ENCODE assay signal across 8 cellular contexts in genomic region chr20:17965042-17965697, GRCh38. TPM values are rescaled to one million over a fixed set of nuclear protein-coding genes. Genes with fewer than 3 reads are reported as not detected.
DNase-seq lines count a peak whose midpoint lies in the region; ATAC-seq and TF ChIP-seq lines count a peak whose summit lies in the region.

No MANE protein-coding gene starts in this region.

- H3K18ac ChIP-seq in mesendoderm (ENCODE audit: low read length) = no peak overlapping the region

- no peak for TF ChIP-seq CTCF in AG04449 (IDR thresholded peaks at IDR 0.05; ENCODE audit: insufficient read depth, low read length, missing control alignments)
- TF ChIP-seq CTCF in HL-60 (IDR thresholded peaks at IDR 0.05; ENCODE audit: insufficient read depth, low read length) = no peak
- no peak for TF ChIP-seq CTCF in ascending aorta (IDR thresholded peaks at IDR 0.05)

- H2BK15ac ChIP-seq in mesendoderm (replicated peaks; ENCODE audit: low read depth) = no peak overlapping the region

- H3K27ac ChIP-seq in HL-60 (replicated peaks) (peak overlapping the region; percentile 32; the same call in 1 of the 2 replicates), ascending aorta (peak overlapping the region; percentile 36 to 94), mesendoderm (ENCODE audit: low read depth, low read length) (peak overlapping the region; percentile 40)

- H3K27me3 ChIP-seq in HL-60 (ENCODE audit: insufficient read depth, poor library complexity, severe bottlenecking) = no peaks in the 10 kb centered on the region
- H3K27me3 ChIP-seq in ascending aorta = no peaks in the 10 kb centered on the region
- H3K27me3 ChIP-seq in mesendoderm (ENCODE audit: insufficient read depth, low read length, poor library complexity) = no peaks in the 10 kb centered on the region

- DNase-seq in AG04449 (ENCODE audit: low read depth, low spot score) = no peak
- DNase-seq in HL-60 (ENCODE audit: low read depth in 1 of 2, low spot score in 1 of 2) = peak in 1 of 2 experiments; percentile 42
- DNase-seq in ascending aorta (ENCODE audit: low spot score in 2 of 2) = no peak
- DNase-seq in mesendoderm = peak; percentile 56
- no peak for DNase-seq in effector CD4-positive, alpha-beta T cell
- DNase-seq in inferior parietal cortex (ENCODE audit: extremely low spot score) = no peak
- DNase-seq in DMS114 treated with DMSO at 0.1 percent for 48 hours (lab: John Stamatoyannopoulos, UW; ENCODE audit: unreplicated experiment) = no peak

- POLR2A ChIA-PET in AG04449 (lab: Yijun Ruan, JAX) = no interaction called here

- peaks cover 94% of the 10 kb centered on the region for H3K79me2 ChIP-seq in mesendoderm (ENCODE audit: control insufficient read depth, insufficient read depth, low read length)

- H4K5ac ChIP-seq in mesendoderm (ENCODE audit: low read length) = no peak overlapping the region

- CTCF ChIA-PET in AG04449 (lab: Yijun Ruan, JAX) = interaction anchor here (0.7 to 1.8 kb wide), 6 partner anchors 9 to 67 kb away, joined by 3 to 6 read pairs (median 4); no protein-coding TSS in a partner anchor

- peaks cover under 1 to 35% of the 10 kb centered on the region in 2 donors for H3K4me1 ChIP-seq in ascending aorta
- H3K4me1 ChIP-seq in mesendoderm (ENCODE audit: control insufficient read depth, low read depth, low read length) = peaks cover 25% of the 10 kb centered on the region

- H3K4me3 ChIP-seq in AG04449 (ENCODE audit: low read depth, low read length) = peak overlapping the region; percentile 93
- peak overlapping the region; percentile 57 for H3K4me3 ChIP-seq in HL-60 (replicated peaks; ENCODE audit: insufficient read depth, low read length)
- peak overlapping the region in 1 of 2 donors; percentile 6 for H3K4me3 ChIP-seq in ascending aorta
- peak overlapping the region; percentile 82 for H3K4me3 ChIP-seq in mesendoderm (ENCODE audit: low read length)

- H4K8ac ChIP-seq in mesendoderm (ENCODE audit: low read depth, low read length) = no peak overlapping the region

- no peaks in the 10 kb centered on the region for H3K79me1 ChIP-seq in mesendoderm (ENCODE audit: low read length)

- H3K4me2 ChIP-seq in mesendoderm (ENCODE audit: low read length) = peak overlapping the region; percentile 97

- no peaks in the 10 kb centered on the region for H3K9me3 ChIP-seq in ascending aorta

- H3K36me3 ChIP-seq in ascending aorta = no peaks in the 10 kb centered on the region
- H3K36me3 ChIP-seq in mesendoderm (ENCODE audit: control insufficient read depth, insufficient read depth, low read length) = peaks cover 3% of the 10 kb centered on the region

- peak overlapping the region; percentile 83 for H3K9ac ChIP-seq in mesendoderm (ENCODE audit: low read length)

- no peak overlapping the region for H2BK5ac ChIP-seq in mesendoderm (ENCODE audit: low read length)

- H2AK5ac ChIP-seq in mesendoderm (ENCODE audit: low read length) = no peak overlapping the region

- H2BK120ac ChIP-seq in mesendoderm (ENCODE audit: low read depth, low read length) = no peak overlapping the region

- no peak overlapping the region for H3K4ac ChIP-seq in mesendoderm (ENCODE audit: low read depth, low read length)

- H3K23ac ChIP-seq in mesendoderm (ENCODE audit: low read length) = no peak overlapping the region

- intact Hi-C loops in ascending aorta (cut with DNase I) = loop anchor here (5.0 kb wide), 1 partner anchor 322 kb away; the partner anchor contains the start of gene ZNF133

- ATAC-seq in GM18517 (IDR thresholded peaks at IDR 0.05; ENCODE audit: unreplicated experiment) = no peak

- peak overlapping the region; percentile 89 for H3K56ac ChIP-seq in mesendoderm (ENCODE audit: low read length)

- WGBS in mesendoderm (ENCODE audit: extremely low coverage, insufficient coverage, low lambda C conversion rate) = no CpG with 5 or more reads among the region's 9 CpGs

RNA-seq across cellular contexts. Expression of gene SNX5, which starts 3.4 kb away (rescaled TPM):
- total RNA-seq in ascending aorta = 32.7 TPM
- 218 TPM for polyA plus RNA-seq in mesendoderm (2013, experiment 1 of 2)
- 220 TPM for polyA plus RNA-seq in mesendoderm (2013, experiment 2 of 2)

RNA-seq across cellular contexts. Expression of gene MGME1, which starts 3.6 kb away (rescaled TPM):
- 0.85 TPM for total RNA-seq in ascending aorta
- 38.1 TPM for polyA plus RNA-seq in mesendoderm (2013, experiment 1 of 2)
- 38.2 TPM for polyA plus RNA-seq in mesendoderm (2013, experiment 2 of 2)
